1 cellular context compared by ENCODE assay signal in genomic region chr4:143402776-143403550, GRCh38.
TF ChIP-seq lines count a peak whose summit lies in the region.

No MANE protein-coding gene starts in this region.

TF ChIP-seq in HepG2, 621 proteins besides CTCF, POLR2A, EP300 and RAD21 (continued from another document):
- TF ChIP-seq ZNF878 (CRISPR knock-in tag; IDR thresholded peaks at IDR 0.05) (no peak), ZNF530 (CRISPR knock-in tag; IDR thresholded peaks at IDR 0.05; ENCODE audit: low read depth) (no peak), TEAD2 (CRISPR knock-in tag; IDR thresholded peaks at IDR 0.05) (no peak), RFX1 (IDR thresholded peaks at IDR 0.05) (no peak), CHD2 (IDR thresholded peaks at IDR 0.05; ENCODE audit: low read depth, low read length) (no peak), ZNF24 (IDR thresholded peaks at IDR 0.05) (no peak), HNF4A (CRISPR knock-in tag; IDR thresholded peaks at IDR 0.05) (no peak), ZNF563 (CRISPR knock-in tag; IDR thresholded peaks at IDR 0.05) (no peak), FIP1L1 (IDR thresholded peaks at IDR 0.05; ENCODE audit: borderline replicate concordance, insufficient read depth, low read depth, low read length) (no peak), MAX (IDR thresholded peaks at IDR 0.05) (no peak), ZNF318 (CRISPR knock-in tag; IDR thresholded peaks at IDR 0.05) (no peak), ZNF350 (CRISPR knock-in tag; IDR thresholded peaks at IDR 0.05; ENCODE audit: borderline replicate concordance, low read depth) (no peak)
